Comparison of ENCODE assay signal across 8 cellular contexts in genomic region chr11:78798567-78799170, GRCh38.
A peak's percentile ranks its signal among the peaks of the same experiment; 100 is the strongest.
DNase-seq lines count a peak whose midpoint lies in the region; ATAC-seq lines count a peak whose summit lies in the region.

No MANE protein-coding gene starts in this region.

- DNase-seq in C1 segment of cervical spinal cord (lab: John Stamatoyannopoulos, UW) = peak in 10 of 14 donors; percentile 24 to 72 (median 60)
- DNase-seq in NCI-H524 treated with DMSO at 0.1 percent for 48 hours (lab: John Stamatoyannopoulos, UW) = peak; percentile 15
- peak; percentile 47 to 57 for DNase-seq in activated T-cell treated with anti-CD3 and anti-CD28 coated beads, Interleukin-2, amount 50 U/mL, for 72 hours
- DNase-seq in head of caudate nucleus = peak; percentile 31 to 89 (median 74)
- peak; percentile 19 for DNase-seq in pulmonary artery endothelial cell (ENCODE audit: low read depth, low spot score)
- DNase-seq in GOT3 (lab: John Stamatoyannopoulos, UW) = no peak

- intact Hi-C loops in head of caudate nucleus (cut with DNase I) = no loop called here

- H3K9me3 Mint-ChIP-seq in activated T-cell treated with anti-CD3 and anti-CD28 coated beads, Interleukin-2, amount 50 U/mL, for 72 hours = no peaks in the 10 kb centered on the region

- H3K27me3 Mint-ChIP-seq in activated T-cell treated with anti-CD3 and anti-CD28 coated beads, Interleukin-2, amount 50 U/mL, for 72 hours (ENCODE audit: low read depth) = peaks cover 7% of the 10 kb centered on the region

- H3K4me3 Mint-ChIP-seq in activated T-cell treated with anti-CD3 and anti-CD28 coated beads, Interleukin-2, amount 50 U/mL, for 72 hours = no peak overlapping the region

- H3K36me3 Mint-ChIP-seq in activated T-cell treated with anti-CD3 and anti-CD28 coated beads, Interleukin-2, amount 50 U/mL, for 72 hours (ENCODE audit: insufficient read depth in 2 of 2) = no peaks in the 10 kb centered on the region

- peak; percentile 94 for ATAC-seq in GM18907 (IDR thresholded peaks at IDR 0.05; ENCODE audit: unreplicated experiment)
- ATAC-seq in HG03097 (IDR thresholded peaks at IDR 0.05; ENCODE audit: low FRiP score, unreplicated experiment) = peak; percentile 66
- ATAC-seq in activated T-cell treated with anti-CD3 and anti-CD28 coated beads, Interleukin-2, amount 50 U/mL, for 72 hours (replicated peaks in 1 of 2) = peak; percentile 60 to 68

- H3K4me1 Mint-ChIP-seq in activated T-cell treated with anti-CD3 and anti-CD28 coated beads, Interleukin-2, amount 50 U/mL, for 72 hours (ENCODE audit: low read depth) = no peaks in the 10 kb centered on the region

- no peak overlapping the region for H3K27ac Mint-ChIP-seq in activated T-cell treated with anti-CD3 and anti-CD28 coated beads, Interleukin-2, amount 50 U/mL, for 72 hours
